8 cellular contexts compared by ENCODE assay signal in genomic region chr11:88174627-88175003, GRCh38. TPM values are rescaled to one million over a fixed set of nuclear protein-coding genes. Genes with fewer than 3 reads are reported as not detected.
A peak's percentile ranks its signal among the peaks of the same experiment; 100 is the strongest.
DNase-seq lines count a peak whose midpoint lies in the region; ATAC-seq, FAIRE-seq and TF ChIP-seq lines count a peak whose summit lies in the region.

No MANE protein-coding gene starts in this region.

- 2% methylated on average over 12 of the region's 12 CpGs; no CpG with 5 or more reads in 1 of the 2 experiments for WGBS in H1 (ENCODE audit: extremely low coverage in 1 of 2, insufficient coverage in 1 of 2, insufficient read length in 1 of 2, insufficient replicate concordance in 2 of 2, low coverage in 1 of 2, low lambda C conversion rate in 2 of 2, missing lambda C conversion rate in 1 of 2), 2 experiments

- peak overlapping the region; percentile 76 for H2AFZ ChIP-seq in H1 (ENCODE audit: low read length)

- H3K4me2 ChIP-seq in H1 (ENCODE audit: insufficient read depth in 1 of 2, low read depth in 2 of 2, low read length in 2 of 2), result peak overlapping the region; percentile 97 to 98

- no peak overlapping the region for H3K14ac ChIP-seq in H1 (ENCODE audit: insufficient read length)

- CTCF ChIA-PET in H1 (lab: Charles Lee; ENCODE audit: partially characterized antibody), result interaction anchor here (0.9 to 1.6 kb wide), 4 partner anchors 24 to 332 kb away, joined by 3 to 6 read pairs (median 4); no protein-coding TSS in a partner anchor

- H2BK12ac ChIP-seq in H1 (ENCODE audit: low read depth, low read length), result no peak overlapping the region

- no peak overlapping the region for H3K23ac ChIP-seq in H1 (ENCODE audit: insufficient read length)

- no peaks in the 10 kb centered on the region for H3K9me3 ChIP-seq in H1 (ENCODE audit: insufficient read depth in 2 of 2, low read depth in 1 of 2, low read length in 1 of 2)

- no peak for FAIRE-seq in H1 (lab: Jason Lieb, UNC)

- H2BK5ac ChIP-seq in H1 (ENCODE audit: low read depth, low read length), result no peak overlapping the region

- H3K4me3 ChIP-seq in WI38 (ENCODE audit: low read depth, low read length) (peak overlapping the region; percentile 67), H1 (ENCODE audit: extremely low read depth in 1 of 4, insufficient read depth in 2 of 4, low read depth in 3 of 4, low read length in 4 of 4) (peak overlapping the region; percentile 55 to 76 (median 66))

- 0 out of 2 replicates have a peak, but pooled peaks cover 2% of the 10 kb centered on the region for H3K79me1 ChIP-seq in H1 (ENCODE audit: low read depth, low read length)

- H2BK20ac ChIP-seq in H1 (ENCODE audit: low read length), result no peak overlapping the region

- H3K27me3 ChIP-seq in H1 (replicated peaks in 1 of 4; ENCODE audit: control insufficient read depth in 3 of 4, extremely low read depth in 1 of 4, insufficient read depth in 3 of 4, low read length in 3 of 4), result no peaks in the 10 kb centered on the region

- POLR2A ChIA-PET in H1 (lab: Charles Lee; ENCODE audit: partially characterized antibody), result interaction anchor here (0.8 to 1.4 kb wide), 3 partner anchors 32 to 378 kb away, joined by 3 read pairs; no protein-coding TSS in a partner anchor

- H4K5ac ChIP-seq in H1 (ENCODE audit: insufficient read length, low read depth, low read length), result no peak overlapping the region

- H3K18ac ChIP-seq in H1 (ENCODE audit: extremely low read depth, low read length), result no peak overlapping the region

- DNase-seq in AML-193 (lab: John Stamatoyannopoulos, UW) (peak; percentile 19 to 30), H1 (ENCODE audit: low read depth in 1 of 2, low spot score in 2 of 2) (peak in 1 of 2 experiments; percentile 5), mesenteric fat pad (ENCODE audit: low spot score) (peak; percentile 90), NAMALWA (ENCODE audit: low spot score) (no peak)
- DNase-seq in stimulated activated CD8-positive, alpha-beta memory T cell treated with anti-CD3 and anti-CD28 coated beads, Interleukin-7, amount 100 ng/mL, for 48 hours (ENCODE audit: extremely low read depth in 1 of 2, low read depth in 1 of 2), result peak; percentile 41 to 54

- H4K91ac ChIP-seq in H1 (replicated peaks; ENCODE audit: insufficient read length, low read length), result no peak overlapping the region

- TF ChIP-seq CTCF in WI38 (IDR thresholded peaks at IDR 0.05; ENCODE audit: low read depth, low read length) (no peak), H1 (IDR thresholded peaks at IDR 0.05; ENCODE audit: control extremely low read depth in 1 of 3, insufficient read depth in 1 of 3, low read depth in 1 of 3, low read length in 3 of 3) (no peak)

- H3K56ac ChIP-seq in H1 (replicated peaks; ENCODE audit: insufficient read length, low read depth, low read length), result no peak overlapping the region

- no peak for TF ChIP-seq POLR2A in H1 (IDR thresholded peaks at IDR 0.05; ENCODE audit: control extremely low read depth in 1 of 2, low read depth in 2 of 2, low read length in 2 of 2)

- TF ChIP-seq EP300 in H1 (IDR thresholded peaks at IDR 0.05; ENCODE audit: borderline replicate concordance in 1 of 2, low read depth in 2 of 2, low read length in 2 of 2), result no peak

- H3K27ac ChIP-seq in H1 (ENCODE audit: low read depth, low read length), result no peak overlapping the region

- H2BK120ac ChIP-seq in H1 (replicated peaks; ENCODE audit: low read depth, low read length), result no peak overlapping the region

- H3K79me2 ChIP-seq in H1 (ENCODE audit: control insufficient read depth in 1 of 2, insufficient read depth in 2 of 2, low read length in 2 of 2), result no peaks in the 10 kb centered on the region; a peak in 1 of 4 replicates

- H4K8ac ChIP-seq in H1 (ENCODE audit: extremely low read depth, insufficient read depth, low read length), result no peak overlapping the region

- H3K4me1 ChIP-seq in H1 (replicated peaks in 1 of 4; ENCODE audit: control insufficient read depth in 3 of 4, insufficient read depth in 4 of 4, low read length in 3 of 4), result peaks cover 2 to 4% (median 4%) of the 10 kb centered on the region in 4 experiments; a peak in 6 of 7 replicates

- no peak overlapping the region for H3K4ac ChIP-seq in H1 (replicated peaks; ENCODE audit: insufficient read length, low read depth, low read length)

- no peak for TF ChIP-seq RAD21 in H1 (IDR thresholded peaks at IDR 0.05 in 1 of 2, conservative IDR thresholded peaks at IDR 0.05 in 1 of 2; ENCODE audit: low read depth in 2 of 2, low read length in 2 of 2)

- H3K23me2 ChIP-seq in H1 (ENCODE audit: low read depth, low read length), result peaks cover 7% of the 10 kb centered on the region; the same call in 1 of the 2 replicates

- H3K36me3 ChIP-seq in H1 (ENCODE audit: control insufficient read depth in 2 of 4, insufficient read depth in 4 of 4, low read length in 3 of 4), result no peaks in the 10 kb centered on the region; a peak in 2 of 8 replicates

- no peak overlapping the region for H2BK15ac ChIP-seq in H1 (ENCODE audit: low read length)

- peak overlapping the region in 2 of 4 experiments; percentile 36 to 49; a peak in 2 of 7 replicates for H3K9ac ChIP-seq in H1 (replicated peaks in 1 of 4; ENCODE audit: extremely low read depth in 1 of 4, low read depth in 3 of 4, low read length in 3 of 4)

- ATAC-seq in GM18873 (IDR thresholded peaks at IDR 0.05; ENCODE audit: low FRiP score, unreplicated experiment) (peak; percentile 57), HG03196 (IDR thresholded peaks at IDR 0.05; ENCODE audit: unreplicated experiment) (peak; percentile 48)

- H2AK5ac ChIP-seq in H1 (ENCODE audit: low read depth, low read length), result no peak overlapping the region

- no peaks in the 10 kb centered on the region for H4K20me1 ChIP-seq in H1 (replicated peaks in 1 of 2; ENCODE audit: control insufficient read depth in 1 of 2, insufficient read depth in 2 of 2, low read length in 2 of 2)

RNA-seq across cellular contexts. Expression of gene RAB38, which starts 0.6 kb away (rescaled TPM):
- 16.0 and 16.5 TPM in 2 replicates for total RNA-seq in H1 (2021; fragmentation: NEBNext Ultra II Directional; extraction: Animal tissue kit (Norgen Biotek cat#: 25700))
- polyA plus RNA-seq in H1 (2011; rRNA removed), result 8.9 and 15.4 TPM in 2 replicates
- polyA plus RNA-seq in H1 (2011; cell fraction: cytosol; rRNA removed), result 14.3 TPM
- polyA plus RNA-seq in H1 (2011; cell fraction: nucleus; rRNA removed), result 8.1 TPM
- 14.8 to 22.1 TPM (median 16.2 TPM) in 4 replicates for polyA plus RNA-seq in H1 (2012, experiment 1 of 2)
- polyA plus RNA-seq in H1 (2012, experiment 2 of 2), result 6.2 TPM
- polyA plus RNA-seq in H1 (2013, experiment 1 of 2), result 14.0 TPM
- 13.9 TPM for polyA plus RNA-seq in H1 (2013, experiment 2 of 2)
- 20.8 and 21.5 TPM in 2 replicates for polyA minus RNA-seq in H1 (2011; rRNA and poly(A)+ RNA removed)
- polyA minus RNA-seq in H1 (2011; cell fraction: cytosol; rRNA and poly(A)+ RNA removed), result 11.7 TPM
- 24.2 TPM for polyA minus RNA-seq in H1 (2011; cell fraction: nucleus; rRNA and poly(A)+ RNA removed)
- total RNA-seq in mesenteric fat pad, result 3.5 TPM
